Comparison of ENCODE assay signal across 33 cellular contexts in the genomic region with DNA sequence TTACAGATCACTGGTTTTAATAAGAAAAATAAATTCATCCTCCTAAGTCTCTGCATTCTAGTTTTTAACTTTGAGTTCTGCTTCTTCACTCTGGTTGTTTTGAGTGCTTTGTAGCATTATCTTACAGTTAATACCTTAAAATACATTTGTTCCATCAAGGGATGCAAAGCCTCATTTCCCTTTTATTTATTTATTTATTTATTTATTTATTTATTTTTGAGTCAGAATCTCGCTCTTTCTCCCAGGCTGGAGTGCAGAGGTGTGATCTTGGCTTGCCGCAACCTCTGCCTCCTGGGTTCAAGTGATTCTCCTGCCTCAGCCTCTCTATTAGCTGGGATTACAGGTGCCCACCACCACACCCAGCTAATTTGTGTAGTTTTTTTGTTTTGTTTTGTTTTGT.
"Had no signal": no experiment of that assay in that cellular context is flagged by ENCODE, and none has a peak within 500 bp of the region (broad histone marks: within the 10 kb centered on the region; RNA-seq: fewer than 3 reads in every experiment).

No MANE protein-coding gene starts in this region.

- H3K4me2 ChIP-seq: KMS-11 had no signal

- H3K27ac ChIP-seq: KMS-11 had no signal

- DNase-seq: Karpas-422, Kasumi-1, MM.1S, MV-4-11, NCI-H1048, NCI-H1092 treated with DMSO at 0.1 percent for 48 hours, NCI-H1105, NCI-H1105 treated with DMSO at 0.1 percent for 48 hours, NCI-H1417, NCI-H1417 treated with DMSO at 0.1 percent for 48 hours, NCI-H1436, NCI-H1436 treated with DMSO at 0.1 percent for 48 hours, NCI-H146, NCI-H1694, NCI-H1694 treated with DMSO at 0.1 percent for 48 hours, NCI-H187, NCI-H187 treated with DMSO at 0.1 percent for 48 hours, NCI-H1930, NCI-H2029, NCI-H2029 treated with DMSO at 0.1 percent for 48 hours, NCI-H2081, NCI-H2081 treated with DMSO at 0.1 percent for 48 hours, NCI-H2107, NCI-H2171, NCI-H2227 treated with DMSO at 0.1 percent for 48 hours, NCI-H226, NCI-H345, NCI-H446, NCI-H510A, NCI-H510A treated with DMSO at 0.1 percent for 48 hours, NCI-H524, NCI-H524 treated with DMSO at 0.1 percent for 48 hours had no signal
